ENCODE assay signal across 10 cellular contexts in genomic region chr16:2817496-2818277, GRCh38. TPM values are rescaled to one million over a fixed set of nuclear protein-coding genes. Genes with fewer than 3 reads are reported as not detected.
DNase-seq lines count a peak whose midpoint lies in the region; ATAC-seq, FAIRE-seq and TF ChIP-seq lines count a peak whose summit lies in the region.
"Had no signal": no experiment of that assay in that cellular context is flagged by ENCODE, and none has a peak within 500 bp of the region (broad histone marks: within the 10 kb centered on the region; RNA-seq: fewer than 3 reads in every experiment).

No MANE protein-coding gene starts in this region.

- peak overlapping the region; percentile 23; the same call in 1 of the 2 replicates for H2BK12ac ChIP-seq in H1 (ENCODE audit: low read depth, low read length)

- H2AK5ac ChIP-seq in H1 (ENCODE audit: low read depth, low read length): 0 out of 2 replicates have a peak overlapping the region, but pooled peaks have one; percentile 19

- no peak overlapping the region for H4K5ac ChIP-seq in H1 (ENCODE audit: insufficient read length, low read depth, low read length)

- CTCF ChIA-PET in H1 (lab: Charles Lee; ENCODE audit: partially characterized antibody): interaction anchor here (0.7 to 2.0 kb wide), 5 partner anchors 10 to 144 kb away, joined by 3 to 9 read pairs (median 4); no protein-coding TSS in a partner anchor

- no peak for TF ChIP-seq POLR2A in H1 (IDR thresholded peaks at IDR 0.05; ENCODE audit: control extremely low read depth in 1 of 2, low read depth in 2 of 2, low read length in 2 of 2)

- H3K9ac ChIP-seq in H1 (replicated peaks in 1 of 4; ENCODE audit: extremely low read depth in 1 of 4, low read depth in 3 of 4, low read length in 3 of 4): no peak overlapping the region

- no peak overlapping the region for H3K23ac ChIP-seq in H1 (ENCODE audit: insufficient read length)

- DNase-seq in H7 (peak; percentile 57), H1 (ENCODE audit: low read depth in 1 of 2, low spot score in 2 of 2) (no peak), T-helper 1 cell (no peak), epidermal melanocyte (ENCODE audit: insufficient read length, low spot score) (no peak)
- DNase-seq: cerebellar nuclear complex, GOT3, occipital lobe had no signal

- peaks cover 15% of the 10 kb centered on the region for H3K27me3 ChIP-seq in ACC112 (ENCODE audit: insufficient read depth, low read length)
- no peaks in the 10 kb centered on the region for H3K27me3 ChIP-seq in H7 (ENCODE audit: control insufficient read depth, insufficient read depth, low read length)
- no peaks in the 10 kb centered on the region for H3K27me3 ChIP-seq in H1 (replicated peaks in 1 of 4; ENCODE audit: control insufficient read depth in 3 of 4, extremely low read depth in 1 of 4, insufficient read depth in 3 of 4, low read length in 3 of 4)

- no peak for ATAC-seq in GM18867 (IDR thresholded peaks at IDR 0.05; ENCODE audit: unreplicated experiment)

- POLR2A ChIA-PET in H1 (lab: Charles Lee; ENCODE audit: partially characterized antibody): interaction anchor here (1.1 to 1.2 kb wide), 2 partner anchors 40 to 44 kb away, joined by 4 to 5 read pairs; no protein-coding TSS in a partner anchor

- H3K18ac ChIP-seq in H1 (ENCODE audit: extremely low read depth, low read length): no peak overlapping the region; the same call in 1 of the 2 replicates

- no peak overlapping the region for H2BK5ac ChIP-seq in H1 (ENCODE audit: low read depth, low read length)

- no peak for TF ChIP-seq RAD21 in H1 (IDR thresholded peaks at IDR 0.05 in 1 of 2, conservative IDR thresholded peaks at IDR 0.05 in 1 of 2; ENCODE audit: low read depth in 2 of 2, low read length in 2 of 2)

- no peak overlapping the region for H3K56ac ChIP-seq in H1 (replicated peaks; ENCODE audit: insufficient read length, low read depth, low read length)

- H3K14ac ChIP-seq in H1 (ENCODE audit: insufficient read length): no peak overlapping the region

- no peak overlapping the region; the same call in 1 of the 2 replicates for H2BK15ac ChIP-seq in H1 (ENCODE audit: low read length)

- no peaks in the 10 kb centered on the region for H3K79me1 ChIP-seq in H1 (ENCODE audit: low read depth, low read length)

- no peaks in the 10 kb centered on the region for H3K79me2 ChIP-seq in ACC112 (ENCODE audit: control insufficient read depth, insufficient read depth, low read length, unreplicated experiment)
- no peaks in the 10 kb centered on the region for H3K79me2 ChIP-seq in H1 (ENCODE audit: control insufficient read depth in 1 of 2, insufficient read depth in 2 of 2, low read length in 2 of 2)

- H2AFZ ChIP-seq in ACC112 (ENCODE audit: low read length, unreplicated experiment): no peak overlapping the region
- H2AFZ ChIP-seq in H1 (ENCODE audit: low read length): 0 out of 2 replicates have a peak overlapping the region, but pooled peaks have one; percentile 62

- TF ChIP-seq CTCF in H1 (IDR thresholded peaks at IDR 0.05; ENCODE audit: control extremely low read depth in 1 of 3, insufficient read depth in 1 of 3, low read depth in 1 of 3, low read length in 3 of 3): no peak

- FAIRE-seq in H1 (lab: Jason Lieb, UNC): no peak
- FAIRE-seq: kidney had no signal

- H3K4me2 ChIP-seq in H1 (ENCODE audit: insufficient read depth in 1 of 2, low read depth in 2 of 2, low read length in 2 of 2): no peak overlapping the region

- H3K36me3 ChIP-seq in ACC112 (ENCODE audit: insufficient read depth, low read length) (no peaks in the 10 kb centered on the region), H7 (replicated peaks; ENCODE audit: control insufficient read depth, insufficient read depth, low read length) (no peaks in the 10 kb centered on the region), H1 (ENCODE audit: control insufficient read depth in 2 of 4, insufficient read depth in 4 of 4, low read length in 3 of 4) (no peaks in the 10 kb centered on the region)

- H3K4me3 ChIP-seq in ACC112 (ENCODE audit: low read depth, low read length): peak overlapping the region; percentile 40; the same call in 1 of the 2 replicates
- no peak overlapping the region for H3K4me3 ChIP-seq in H7 (ENCODE audit: insufficient read depth, low read depth, low read length)
- H3K4me3 ChIP-seq in H1 (ENCODE audit: extremely low read depth in 1 of 4, insufficient read depth in 2 of 4, low read depth in 3 of 4, low read length in 4 of 4): no peak overlapping the region

- peak overlapping the region; percentile 65 for H4K91ac ChIP-seq in H1 (replicated peaks; ENCODE audit: insufficient read length, low read length)

- H3K4ac ChIP-seq in H1 (replicated peaks; ENCODE audit: insufficient read length, low read depth, low read length): no peak overlapping the region

- H3K4me1 ChIP-seq in ACC112 (ENCODE audit: control insufficient read depth, insufficient read depth, low read length, unreplicated experiment) (no peaks in the 10 kb centered on the region), H1 (replicated peaks in 1 of 4; ENCODE audit: control insufficient read depth in 3 of 4, insufficient read depth in 4 of 4, low read length in 3 of 4) (peaks cover 0 to 4% (median 0%) of the 10 kb centered on the region in 4 experiments; a peak in 1 of 7 replicates)

- H4K8ac ChIP-seq in H1 (ENCODE audit: extremely low read depth, insufficient read depth, low read length): peak overlapping the region; percentile 3; the same call in 1 of the 2 replicates

- no peaks in the 10 kb centered on the region for H3K9me3 ChIP-seq in H1 (ENCODE audit: insufficient read depth in 2 of 2, low read depth in 1 of 2, low read length in 1 of 2)

- H3K27ac ChIP-seq in ACC112 (ENCODE audit: low read depth, low read length): no peak overlapping the region
- no peak overlapping the region for H3K27ac ChIP-seq in H1 (ENCODE audit: low read depth, low read length)

- H2BK20ac ChIP-seq in H1 (ENCODE audit: low read length): no peak overlapping the region

- no peaks in the 10 kb centered on the region for H3K23me2 ChIP-seq in H1 (ENCODE audit: low read depth, low read length)

- WGBS in H1 (ENCODE audit: extremely low coverage in 1 of 2, insufficient coverage in 1 of 2, insufficient read length in 1 of 2, insufficient replicate concordance in 2 of 2, low coverage in 1 of 2, low lambda C conversion rate in 2 of 2, missing lambda C conversion rate in 1 of 2), 2 experiments: 91% methylated on average over 27 of the region's 50 CpGs; no CpG with 5 or more reads in 1 of the 2 experiments

- no peak for TF ChIP-seq EP300 in H1 (IDR thresholded peaks at IDR 0.05; ENCODE audit: borderline replicate concordance in 1 of 2, low read depth in 2 of 2, low read length in 2 of 2)

- H2BK120ac ChIP-seq in H1 (replicated peaks; ENCODE audit: low read depth, low read length): no peak overlapping the region

- H4K20me1 ChIP-seq in H1 (replicated peaks in 1 of 2; ENCODE audit: control insufficient read depth in 1 of 2, insufficient read depth in 2 of 2, low read length in 2 of 2): no peaks in the 10 kb centered on the region

RNA-seq across cellular contexts. Expression of gene PRSS21, which starts 0.7 kb away (rescaled TPM):
- 0.42 and 1.5 TPM in 2 replicates for total RNA-seq in H7 (2014; rRNA removed; shearing (Covaris generic))
- 1.0 and 2.7 TPM in 2 replicates for total RNA-seq in H1 (2021; fragmentation: NEBNext Ultra II Directional; extraction: Animal tissue kit (Norgen Biotek cat#: 25700))
- 0.76 and 1.4 TPM in 2 replicates for polyA plus RNA-seq in H1 (2011; rRNA removed)
- 0.98 TPM for polyA plus RNA-seq in H1 (2011; cell fraction: cytosol; rRNA removed)
- 3.6 TPM for polyA plus RNA-seq in H1 (2011; cell fraction: nucleus; rRNA removed)
- 0.54 to 1.2 TPM (median 0.81 TPM) in 3 of 4 replicates, not detected in the other for polyA plus RNA-seq in H1 (2012, experiment 1 of 2)
- 0.51 TPM for polyA plus RNA-seq in H1 (2012, experiment 2 of 2)
- 1.2 TPM for polyA plus RNA-seq in H1 (2013, experiment 1 of 2)
- 0.96 TPM for polyA plus RNA-seq in H1 (2013, experiment 2 of 2)
- polyA minus RNA-seq in H1 (2011; rRNA and poly(A)+ RNA removed): 0.32 TPM in 1 of 2 replicates, not detected in the other
- 1.8 TPM for polyA minus RNA-seq in H1 (2011; cell fraction: cytosol; rRNA and poly(A)+ RNA removed)
- polyA minus RNA-seq in H1 (2011; cell fraction: nucleus; rRNA and poly(A)+ RNA removed): 3.7 TPM
- total RNA-seq: occipital lobe had no signal

RNA-seq across cellular contexts. Expression of gene ZG16B, which starts 12.4 kb away (rescaled TPM):
- total RNA-seq in H7 (2014; rRNA removed; shearing (Covaris generic)): not detected in 2 replicates
- total RNA-seq in H1 (2021; fragmentation: NEBNext Ultra II Directional; extraction: Animal tissue kit (Norgen Biotek cat#: 25700)): not detected in 2 replicates
- 0.11 TPM in 1 of 2 replicates, not detected in the other for polyA plus RNA-seq in H1 (2011; rRNA removed)
- 0.17 TPM for polyA plus RNA-seq in H1 (2011; cell fraction: cytosol; rRNA removed)
- not detected for polyA plus RNA-seq in H1 (2011; cell fraction: nucleus; rRNA removed)
- not detected in 4 replicates for polyA plus RNA-seq in H1 (2012, experiment 1 of 2)
- polyA plus RNA-seq in H1 (2012, experiment 2 of 2): not detected
- 0.06 TPM for polyA plus RNA-seq in H1 (2013, experiment 1 of 2)
- not detected for polyA plus RNA-seq in H1 (2013, experiment 2 of 2)
- 0.41 TPM in 1 of 2 replicates, not detected in the other for polyA minus RNA-seq in H1 (2011; rRNA and poly(A)+ RNA removed)
- polyA minus RNA-seq in H1 (2011; cell fraction: cytosol; rRNA and poly(A)+ RNA removed): not detected
- polyA minus RNA-seq in H1 (2011; cell fraction: nucleus; rRNA and poly(A)+ RNA removed): not detected

RNA-seq across cellular contexts. Expression of gene PRSS41, which starts 19.4 kb away (rescaled TPM):
- total RNA-seq in H7 (2014; rRNA removed; shearing (Covaris generic)): not detected in 2 replicates
- not detected in 2 replicates for total RNA-seq in H1 (2021; fragmentation: NEBNext Ultra II Directional; extraction: Animal tissue kit (Norgen Biotek cat#: 25700))
- polyA plus RNA-seq in H1 (2011; rRNA removed): not detected in 2 replicates
- polyA plus RNA-seq in H1 (2011; cell fraction: cytosol; rRNA removed): not detected
- 0.10 TPM for polyA plus RNA-seq in H1 (2011; cell fraction: nucleus; rRNA removed)
- not detected in 4 replicates for polyA plus RNA-seq in H1 (2012, experiment 1 of 2)
- polyA plus RNA-seq in H1 (2012, experiment 2 of 2): not detected
- not detected for polyA plus RNA-seq in H1 (2013, experiment 1 of 2)
- not detected for polyA plus RNA-seq in H1 (2013, experiment 2 of 2)
- polyA minus RNA-seq in H1 (2011; rRNA and poly(A)+ RNA removed): not detected in 2 replicates
- polyA minus RNA-seq in H1 (2011; cell fraction: cytosol; rRNA and poly(A)+ RNA removed): not detected
- polyA minus RNA-seq in H1 (2011; cell fraction: nucleus; rRNA and poly(A)+ RNA removed): not detected
- total RNA-seq: kidney, occipital lobe had no signal

RNA-seq across cellular contexts. Expression of gene PRSS33, which starts 30.3 kb away (rescaled TPM):
- not detected in 2 replicates for total RNA-seq in H7 (2014; rRNA removed; shearing (Covaris generic))
- not detected in 2 replicates for total RNA-seq in H1 (2021; fragmentation: NEBNext Ultra II Directional; extraction: Animal tissue kit (Norgen Biotek cat#: 25700))
- polyA plus RNA-seq in H1 (2011; rRNA removed): 0.09 and 0.17 TPM in 2 replicates
- 0.16 TPM for polyA plus RNA-seq in H1 (2011; cell fraction: cytosol; rRNA removed)
- 0.37 TPM for polyA plus RNA-seq in H1 (2011; cell fraction: nucleus; rRNA removed)
- polyA plus RNA-seq in H1 (2012, experiment 1 of 2): not detected in 4 replicates
- polyA plus RNA-seq in H1 (2012, experiment 2 of 2): 0.13 TPM
- polyA plus RNA-seq in H1 (2013, experiment 1 of 2): 0.12 TPM
- 0.02 TPM for polyA plus RNA-seq in H1 (2013, experiment 2 of 2)
- polyA minus RNA-seq in H1 (2011; rRNA and poly(A)+ RNA removed): not detected in 2 replicates
- not detected for polyA minus RNA-seq in H1 (2011; cell fraction: cytosol; rRNA and poly(A)+ RNA removed)
- not detected for polyA minus RNA-seq in H1 (2011; cell fraction: nucleus; rRNA and poly(A)+ RNA removed)
- total RNA-seq: kidney, occipital lobe had no signal

RNA-seq across cellular contexts. Expression of gene PRSS22, which starts 40.3 kb away (rescaled TPM):
- 0.80 and 0.85 TPM in 2 replicates for total RNA-seq in H7 (2014; rRNA removed; shearing (Covaris generic))
- 2.7 and 4.4 TPM in 2 replicates for total RNA-seq in H1 (2021; fragmentation: NEBNext Ultra II Directional; extraction: Animal tissue kit (Norgen Biotek cat#: 25700))
- polyA plus RNA-seq in H1 (2011; rRNA removed): 4.0 and 5.8 TPM in 2 replicates
- 5.2 TPM for polyA plus RNA-seq in H1 (2011; cell fraction: cytosol; rRNA removed)
- polyA plus RNA-seq in H1 (2011; cell fraction: nucleus; rRNA removed): 20.5 TPM
- 1.5 to 4.3 TPM (median 2.9 TPM) in 4 replicates for polyA plus RNA-seq in H1 (2012, experiment 1 of 2)
- polyA plus RNA-seq in H1 (2012, experiment 2 of 2): 1.6 TPM
- 3.5 TPM for polyA plus RNA-seq in H1 (2013, experiment 1 of 2)
- polyA plus RNA-seq in H1 (2013, experiment 2 of 2): 3.1 TPM
- 1.3 and 1.7 TPM in 2 replicates for polyA minus RNA-seq in H1 (2011; rRNA and poly(A)+ RNA removed)
- polyA minus RNA-seq in H1 (2011; cell fraction: cytosol; rRNA and poly(A)+ RNA removed): 1.3 TPM
- polyA minus RNA-seq in H1 (2011; cell fraction: nucleus; rRNA and poly(A)+ RNA removed): 4.4 TPM
- total RNA-seq: occipital lobe had no signal
